1 cellular context compared by ENCODE assay signal in the genomic region with DNA sequence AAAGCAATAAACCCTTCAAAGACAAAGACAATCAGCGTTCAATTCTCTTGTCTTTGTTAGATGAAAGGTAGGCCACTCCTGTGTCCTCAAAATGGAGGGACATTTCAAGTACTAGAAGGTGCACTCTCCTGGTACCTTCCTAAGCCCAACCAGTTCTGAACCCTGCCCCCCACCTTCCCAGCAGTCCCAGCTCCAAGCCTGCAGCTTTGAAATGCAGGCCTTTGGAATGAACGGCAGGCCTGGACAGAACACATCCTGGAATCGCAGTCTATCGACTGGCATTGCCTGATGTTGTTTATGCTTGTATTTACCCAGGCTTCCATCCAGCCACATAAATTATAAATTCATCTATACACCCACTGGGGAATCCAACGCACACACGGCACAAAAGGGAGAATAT.
TF ChIP-seq lines count a peak whose summit lies in the region.

No MANE protein-coding gene starts in this region.

TF ChIP-seq in K562, 482 proteins besides CTCF, POLR2A, EP300 and RAD21:
- TF ChIP-seq ZNF79 (CRISPR knock-in tag; IDR thresholded peaks at IDR 0.05; ENCODE audit: low read depth) (no peak), CBFA2T2 (conservative IDR thresholded peaks at IDR 0.05) (no peak), RB1 (IDR thresholded peaks at IDR 0.05; ENCODE audit: low read depth) (no peak), HMGXB4 (CRISPR knock-in tag; IDR thresholded peaks at IDR 0.05) (no peak), ZNF780A (CRISPR knock-in tag; IDR thresholded peaks at IDR 0.05) (no peak), MCM7 (IDR thresholded peaks at IDR 0.05) (no peak), HSF4 (CRISPR knock-in tag; IDR thresholded peaks at IDR 0.05; ENCODE audit: borderline replicate concordance) (no peak), YBX1 (IDR thresholded peaks at IDR 0.05) (no peak), ZBED1 (IDR thresholded peaks at IDR 0.05) (no peak), ZEB2 (IDR thresholded peaks at IDR 0.05) (no peak), NR2C1 (IDR thresholded peaks at IDR 0.05) (no peak), NR2C1 (tag; IDR thresholded peaks at IDR 0.05) (no peak), SNAPC5 (CRISPR knock-in tag; IDR thresholded peaks at IDR 0.05) (no peak), PHF21A (IDR thresholded peaks at IDR 0.05; ENCODE audit: borderline replicate concordance, low read depth) (no peak), ZNF347 (CRISPR knock-in tag; IDR thresholded peaks at IDR 0.05; ENCODE audit: low read depth) (no peak), ATF7 (IDR thresholded peaks at IDR 0.05) (no peak), MED1 (CRISPR knock-in tag; IDR thresholded peaks at IDR 0.05; ENCODE audit: borderline replicate concordance) (no peak)
- TF ChIP-seq, protein P1, sequence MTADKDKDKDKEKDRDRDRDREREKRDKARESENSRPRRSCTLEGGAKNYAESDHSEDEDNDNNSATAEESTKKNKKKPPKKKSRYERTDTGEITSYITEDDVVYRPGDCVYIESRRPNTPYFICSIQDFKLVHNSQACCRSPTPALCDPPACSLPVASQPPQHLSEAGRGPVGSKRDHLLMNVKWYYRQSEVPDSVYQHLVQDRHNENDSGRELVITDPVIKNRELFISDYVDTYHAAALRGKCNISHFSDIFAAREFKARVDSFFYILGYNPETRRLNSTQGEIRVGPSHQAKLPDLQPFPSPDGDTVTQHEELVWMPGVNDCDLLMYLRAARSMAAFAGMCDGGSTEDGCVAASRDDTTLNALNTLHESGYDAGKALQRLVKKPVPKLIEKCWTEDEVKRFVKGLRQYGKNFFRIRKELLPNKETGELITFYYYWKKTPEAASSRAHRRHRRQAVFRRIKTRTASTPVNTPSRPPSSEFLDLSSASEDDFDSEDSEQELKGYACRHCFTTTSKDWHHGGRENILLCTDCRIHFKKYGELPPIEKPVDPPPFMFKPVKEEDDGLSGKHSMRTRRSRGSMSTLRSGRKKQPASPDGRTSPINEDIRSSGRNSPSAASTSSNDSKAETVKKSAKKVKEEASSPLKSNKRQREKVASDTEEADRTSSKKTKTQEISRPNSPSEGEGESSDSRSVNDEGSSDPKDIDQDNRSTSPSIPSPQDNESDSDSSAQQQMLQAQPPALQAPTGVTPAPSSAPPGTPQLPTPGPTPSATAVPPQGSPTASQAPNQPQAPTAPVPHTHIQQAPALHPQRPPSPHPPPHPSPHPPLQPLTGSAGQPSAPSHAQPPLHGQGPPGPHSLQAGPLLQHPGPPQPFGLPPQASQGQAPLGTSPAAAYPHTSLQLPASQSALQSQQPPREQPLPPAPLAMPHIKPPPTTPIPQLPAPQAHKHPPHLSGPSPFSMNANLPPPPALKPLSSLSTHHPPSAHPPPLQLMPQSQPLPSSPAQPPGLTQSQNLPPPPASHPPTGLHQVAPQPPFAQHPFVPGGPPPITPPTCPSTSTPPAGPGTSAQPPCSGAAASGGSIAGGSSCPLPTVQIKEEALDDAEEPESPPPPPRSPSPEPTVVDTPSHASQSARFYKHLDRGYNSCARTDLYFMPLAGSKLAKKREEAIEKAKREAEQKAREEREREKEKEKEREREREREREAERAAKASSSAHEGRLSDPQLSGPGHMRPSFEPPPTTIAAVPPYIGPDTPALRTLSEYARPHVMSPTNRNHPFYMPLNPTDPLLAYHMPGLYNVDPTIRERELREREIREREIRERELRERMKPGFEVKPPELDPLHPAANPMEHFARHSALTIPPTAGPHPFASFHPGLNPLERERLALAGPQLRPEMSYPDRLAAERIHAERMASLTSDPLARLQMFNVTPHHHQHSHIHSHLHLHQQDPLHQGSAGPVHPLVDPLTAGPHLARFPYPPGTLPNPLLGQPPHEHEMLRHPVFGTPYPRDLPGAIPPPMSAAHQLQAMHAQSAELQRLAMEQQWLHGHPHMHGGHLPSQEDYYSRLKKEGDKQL (CRISPR knock-in tag; IDR thresholded peaks at IDR 0.05; ENCODE audit: borderline replicate concordance), result no peak
- TF ChIP-seq, protein P2, sequence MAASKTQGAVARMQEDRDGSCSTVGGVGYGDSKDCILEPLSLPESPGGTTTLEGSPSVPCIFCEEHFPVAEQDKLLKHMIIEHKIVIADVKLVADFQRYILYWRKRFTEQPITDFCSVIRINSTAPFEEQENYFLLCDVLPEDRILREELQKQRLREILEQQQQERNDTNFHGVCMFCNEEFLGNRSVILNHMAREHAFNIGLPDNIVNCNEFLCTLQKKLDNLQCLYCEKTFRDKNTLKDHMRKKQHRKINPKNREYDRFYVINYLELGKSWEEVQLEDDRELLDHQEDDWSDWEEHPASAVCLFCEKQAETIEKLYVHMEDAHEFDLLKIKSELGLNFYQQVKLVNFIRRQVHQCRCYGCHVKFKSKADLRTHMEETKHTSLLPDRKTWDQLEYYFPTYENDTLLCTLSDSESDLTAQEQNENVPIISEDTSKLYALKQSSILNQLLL (CRISPR knock-in tag; IDR thresholded peaks at IDR 0.05; ENCODE audit: borderline replicate concordance), result no peak
TF ChIP-seq in K562: peak in this region for 0.
